In genomic region chr5:59039296-59040006, GRCh38 we compare ENCODE assay signal across 8 cellular contexts.
DNase-seq lines count a peak whose midpoint lies in the region; ATAC-seq, FAIRE-seq and TF ChIP-seq lines count a peak whose summit lies in the region.

No MANE protein-coding gene starts in this region.

- peak overlapping the region; percentile 95 to 99 for H3K27ac ChIP-seq in A549
- H3K27ac ChIP-seq in RWPE1 = peak overlapping the region; percentile 63
- H3K27ac ChIP-seq in stomach smooth muscle (ENCODE audit: low read length) = peak overlapping the region; percentile 72

- H3K9ac ChIP-seq in stomach smooth muscle (ENCODE audit: low read length in 2 of 2) = peak overlapping the region; percentile 66 to 78

- peak; percentile 71 to 85; a peak in 3 of 5 replicates for TF ChIP-seq EP300 in A549 (IDR thresholded peaks at IDR 0.05)

- peak overlapping the region; percentile 74 for H3K4me3 ChIP-seq in A549
- H3K4me3 ChIP-seq in foreskin fibroblast (ENCODE audit: low read depth in 1 of 2, low read length in 2 of 2) = peak overlapping the region; percentile 70 to 76
- peak overlapping the region; percentile 49 for H3K4me3 ChIP-seq in neuron (ENCODE audit: low read length)
- peak overlapping the region; percentile 76 to 79 for H3K4me3 ChIP-seq in stomach smooth muscle (ENCODE audit: low read length in 2 of 2)

- H3K36me3 ChIP-seq in neuron (ENCODE audit: insufficient read depth, low read length) = no peaks in the 10 kb centered on the region
- H3K36me3 ChIP-seq in stomach smooth muscle (ENCODE audit: control insufficient read depth in 2 of 2, insufficient read depth in 2 of 2, low read length in 2 of 2) = no peaks in the 10 kb centered on the region

- DNase-seq in A549 (ENCODE audit: low read depth in 1 of 2, low spot score in 1 of 2) (peak in 1 of 2 experiments; percentile 85), RWPE1 (ENCODE audit: low spot score) (peak; percentile 69), foreskin fibroblast (peak; percentile 78 to 92)
- DNase-seq in activated effector memory CD4-positive, alpha-beta T cell treated with Interleukin-2 at 50 U/mL for 16 hours = peak; percentile 86

- POLR2A ChIA-PET in A549 (lab: Yijun Ruan, JAX) = interaction anchor here (0.5 to 1.8 kb wide), 8 partner anchors 8 to 148 kb away, joined by 3 to 13 read pairs (median 4); no protein-coding TSS in a partner anchor
- POLR2A ChIA-PET in RWPE1 (lab: Yijun Ruan, JAX; ENCODE audit: low non-redundant PET) = no interaction called here

- H3K4me2 ChIP-seq in A549 = peak overlapping the region; percentile 94

- CTCF ChIA-PET in A549 (lab: Yijun Ruan, JAX) = interaction anchor here (0.7 to 1.1 kb wide), 3 partner anchors 17 to 135 kb away, joined by 4 read pairs; no protein-coding TSS in a partner anchor
- CTCF ChIA-PET in RWPE1 (lab: Yijun Ruan, JAX) = interaction anchor here (0.6 to 0.7 kb wide), 3 partner anchors 134 to 1040 kb away, joined by 3 to 4 read pairs (median 4); no protein-coding TSS in a partner anchor

- H3K9me3 ChIP-seq in A549 (no peaks in the 10 kb centered on the region), neuron (ENCODE audit: low read length) (no peaks in the 10 kb centered on the region), stomach smooth muscle (ENCODE audit: control insufficient read depth in 2 of 2, low read length in 2 of 2) (no peaks in the 10 kb centered on the region)

- TF ChIP-seq CTCF in A549 (IDR thresholded peaks at IDR 0.05) (no peak), RWPE1 (conservative IDR thresholded peaks at IDR 0.05; ENCODE audit: low read depth) (no peak), foreskin fibroblast (IDR thresholded peaks at IDR 0.05; ENCODE audit: low read depth, low read length) (no peak)

- 2% methylated on average over 50 of the region's 86 CpGs for WGBS in A549 (ENCODE audit: missing lambda C conversion rate)

- H3K4me1 ChIP-seq in A549 (peaks cover 38% of the 10 kb centered on the region), neuron (ENCODE audit: insufficient read depth, low read length) (peaks cover 25% of the 10 kb centered on the region), stomach smooth muscle (ENCODE audit: control insufficient read depth, insufficient read depth, low read length) (peaks cover 24% of the 10 kb centered on the region)

- H3K27me3 ChIP-seq in neuron (ENCODE audit: insufficient read depth, low read length) (no peaks in the 10 kb centered on the region), stomach smooth muscle (ENCODE audit: control insufficient read depth in 1 of 2, insufficient read depth in 2 of 2, low read length in 2 of 2) (no peaks in the 10 kb centered on the region)

- H2AFZ ChIP-seq in neuron (ENCODE audit: low read depth, low read length) = peak overlapping the region; percentile 76

- no peak; a peak in 1 of 5 replicates for TF ChIP-seq RAD21 in A549 (conservative IDR thresholded peaks at IDR 0.05 in 1 of 2, IDR thresholded peaks at IDR 0.05 in 1 of 2)

- TF ChIP-seq POLR2A in A549 (IDR thresholded peaks at IDR 0.05; ENCODE audit: low read length) = peak; percentile 8; the same call in 1 of the 2 replicates

- FAIRE-seq in A549 (lab: Jason Lieb, UNC) = no peak

- ATAC-seq in A549 = peak; percentile 63 to 68
- peak; percentile 66 for ATAC-seq in GM18868 (IDR thresholded peaks at IDR 0.05; ENCODE audit: unreplicated experiment)
- peak; percentile 76 for ATAC-seq in HG03108 (IDR thresholded peaks at IDR 0.05; ENCODE audit: unreplicated experiment)

TF ChIP-seq in A549, 52 proteins besides CTCF, POLR2A, EP300 and RAD21 (continues in another document):
- TF ChIP-seq, protein P1, sequence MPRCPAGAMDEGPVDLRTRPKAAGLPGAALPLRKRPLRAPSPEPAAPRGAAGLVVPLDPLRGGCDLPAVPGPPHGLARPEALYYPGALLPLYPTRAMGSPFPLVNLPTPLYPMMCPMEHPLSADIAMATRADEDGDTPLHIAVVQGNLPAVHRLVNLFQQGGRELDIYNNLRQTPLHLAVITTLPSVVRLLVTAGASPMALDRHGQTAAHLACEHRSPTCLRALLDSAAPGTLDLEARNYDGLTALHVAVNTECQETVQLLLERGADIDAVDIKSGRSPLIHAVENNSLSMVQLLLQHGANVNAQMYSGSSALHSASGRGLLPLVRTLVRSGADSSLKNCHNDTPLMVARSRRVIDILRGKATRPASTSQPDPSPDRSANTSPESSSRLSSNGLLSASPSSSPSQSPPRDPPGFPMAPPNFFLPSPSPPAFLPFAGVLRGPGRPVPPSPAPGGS (IDR thresholded peaks at IDR 0.05) = peak; percentile 77
- no peak for TF ChIP-seq HDAC2 (IDR thresholded peaks at IDR 0.05)
- TF ChIP-seq EHMT2 (IDR thresholded peaks at IDR 0.05; ENCODE audit: low read depth) = no peak
- TF ChIP-seq, protein P2, sequence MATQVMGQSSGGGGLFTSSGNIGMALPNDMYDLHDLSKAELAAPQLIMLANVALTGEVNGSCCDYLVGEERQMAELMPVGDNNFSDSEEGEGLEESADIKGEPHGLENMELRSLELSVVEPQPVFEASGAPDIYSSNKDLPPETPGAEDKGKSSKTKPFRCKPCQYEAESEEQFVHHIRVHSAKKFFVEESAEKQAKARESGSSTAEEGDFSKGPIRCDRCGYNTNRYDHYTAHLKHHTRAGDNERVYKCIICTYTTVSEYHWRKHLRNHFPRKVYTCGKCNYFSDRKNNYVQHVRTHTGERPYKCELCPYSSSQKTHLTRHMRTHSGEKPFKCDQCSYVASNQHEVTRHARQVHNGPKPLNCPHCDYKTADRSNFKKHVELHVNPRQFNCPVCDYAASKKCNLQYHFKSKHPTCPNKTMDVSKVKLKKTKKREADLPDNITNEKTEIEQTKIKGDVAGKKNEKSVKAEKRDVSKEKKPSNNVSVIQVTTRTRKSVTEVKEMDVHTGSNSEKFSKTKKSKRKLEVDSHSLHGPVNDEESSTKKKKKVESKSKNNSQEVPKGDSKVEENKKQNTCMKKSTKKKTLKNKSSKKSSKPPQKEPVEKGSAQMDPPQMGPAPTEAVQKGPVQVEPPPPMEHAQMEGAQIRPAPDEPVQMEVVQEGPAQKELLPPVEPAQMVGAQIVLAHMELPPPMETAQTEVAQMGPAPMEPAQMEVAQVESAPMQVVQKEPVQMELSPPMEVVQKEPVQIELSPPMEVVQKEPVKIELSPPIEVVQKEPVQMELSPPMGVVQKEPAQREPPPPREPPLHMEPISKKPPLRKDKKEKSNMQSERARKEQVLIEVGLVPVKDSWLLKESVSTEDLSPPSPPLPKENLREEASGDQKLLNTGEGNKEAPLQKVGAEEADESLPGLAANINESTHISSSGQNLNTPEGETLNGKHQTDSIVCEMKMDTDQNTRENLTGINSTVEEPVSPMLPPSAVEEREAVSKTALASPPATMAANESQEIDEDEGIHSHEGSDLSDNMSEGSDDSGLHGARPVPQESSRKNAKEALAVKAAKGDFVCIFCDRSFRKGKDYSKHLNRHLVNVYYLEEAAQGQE (IDR thresholded peaks at IDR 0.05) = no peak
- TF ChIP-seq, protein P3, sequence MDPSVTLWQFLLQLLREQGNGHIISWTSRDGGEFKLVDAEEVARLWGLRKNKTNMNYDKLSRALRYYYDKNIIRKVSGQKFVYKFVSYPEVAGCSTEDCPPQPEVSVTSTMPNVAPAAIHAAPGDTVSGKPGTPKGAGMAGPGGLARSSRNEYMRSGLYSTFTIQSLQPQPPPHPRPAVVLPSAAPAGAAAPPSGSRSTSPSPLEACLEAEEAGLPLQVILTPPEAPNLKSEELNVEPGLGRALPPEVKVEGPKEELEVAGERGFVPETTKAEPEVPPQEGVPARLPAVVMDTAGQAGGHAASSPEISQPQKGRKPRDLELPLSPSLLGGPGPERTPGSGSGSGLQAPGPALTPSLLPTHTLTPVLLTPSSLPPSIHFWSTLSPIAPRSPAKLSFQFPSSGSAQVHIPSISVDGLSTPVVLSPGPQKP (IDR thresholded peaks at IDR 0.05; ENCODE audit: low read depth, low read length) = no peak
- no peak for TF ChIP-seq ZSCAN20 (CRISPR knock-in tag; IDR thresholded peaks at IDR 0.05)
- 0 out of 2 replicates have a peak, but pooled peaks have one; percentile 5 for TF ChIP-seq HMGXB4 (CRISPR knock-in tag; IDR thresholded peaks at IDR 0.05; ENCODE audit: borderline replicate concordance)
- peak in 1 of 2 experiments; percentile 87; a peak in 4 of 5 replicates for TF ChIP-seq JUN (IDR thresholded peaks at IDR 0.05)
- TF ChIP-seq CHD2 (IDR thresholded peaks at IDR 0.05; ENCODE audit: low read length, partially characterized antibody) = no peak
- TF ChIP-seq ESRRA (IDR thresholded peaks at IDR 0.05; ENCODE audit: borderline replicate concordance, low read length) = no peak
- no peak for TF ChIP-seq ZFP36 (IDR thresholded peaks at IDR 0.05; ENCODE audit: borderline replicate concordance, partially characterized antibody)
- peak; percentile 22; the same call in 1 of the 3 replicates for TF ChIP-seq SMC3 (IDR thresholded peaks at IDR 0.05)
- no peak for TF ChIP-seq NFE2L2 (conservative IDR thresholded peaks at IDR 0.05; ENCODE audit: low read length)
- TF ChIP-seq RFX5 (IDR thresholded peaks at IDR 0.05) = no peak
- peak; percentile 64 for TF ChIP-seq HOXB13 (CRISPR knock-in tag; IDR thresholded peaks at IDR 0.05; ENCODE audit: low read depth)
- TF ChIP-seq GATA3 (IDR thresholded peaks at IDR 0.05; ENCODE audit: borderline replicate concordance) = peak; percentile 75; the same call in 1 of the 2 replicates
- no peak for TF ChIP-seq HES2 (IDR thresholded peaks at IDR 0.05)
- TF ChIP-seq HEYL (CRISPR knock-in tag; IDR thresholded peaks at IDR 0.05) = no peak
- no peak for TF ChIP-seq ZNF302 (CRISPR knock-in tag; IDR thresholded peaks at IDR 0.05)
- TF ChIP-seq CBX8 (IDR thresholded peaks at IDR 0.05) = no peak
- TF ChIP-seq RNF2 (IDR thresholded peaks at IDR 0.05; ENCODE audit: borderline replicate concordance, low read depth) = peak; percentile 53; the same call in 1 of the 2 replicates
